27 cellular contexts compared by ENCODE assay signal in genomic region chr4:182624281-182624680, GRCh38.
"Had no signal": no experiment of that assay in that cellular context is flagged by ENCODE, and none has a peak within 500 bp of the region (broad histone marks: within the 10 kb centered on the region; RNA-seq: fewer than 3 reads in every experiment).

No MANE protein-coding gene starts in this region.

- H3K9me3 ChIP-seq: neutrophil, pancreas, psoas muscle, right lobe of liver, sigmoid colon, stomach, thoracic aorta, tibial artery, transverse colon, upper lobe of right lung, uterus had no signal

- H3K4me3 Mint-ChIP-seq: naive thymus-derived CD4-positive, alpha-beta T cell; natural killer cell; nephron; neural progenitor cell; stimulated activated effector memory CD8-positive, alpha-beta T cell treated with anti-CD3 and anti-CD28 coated beads, Interleukin-12 subunit alpha, Interleukin-12 subunit beta, amount 100 ng/mL, for 72 hours; stimulated activated naive B cell treated with anti-CD40 and anti-IgM and Interleukin-4, amounts not matched to agents 10 μg/mL and 1 μg/mL and 100 μg/mL, for 72 hours; stimulated activated naive CD8-positive, alpha-beta T cell treated with anti-CD3 and anti-CD28 coated beads, Interleukin-15, Interleukin-2, amounts not matched to agents 100 ng/mL and 50 ng/mL, for 24 hours; type B pancreatic cell had no signal

- H3K4me1 Mint-ChIP-seq: naive thymus-derived CD4-positive, alpha-beta T cell; natural killer cell; stimulated activated effector memory CD8-positive, alpha-beta T cell treated with anti-CD3 and anti-CD28 coated beads, Interleukin-12 subunit alpha, Interleukin-12 subunit beta, amount 100 ng/mL, for 72 hours; stimulated activated naive B cell treated with anti-CD40 and anti-IgM and Interleukin-4, amounts not matched to agents 10 μg/mL and 1 μg/mL and 100 μg/mL, for 72 hours had no signal

- H3K36me3 Mint-ChIP-seq: naive thymus-derived CD4-positive, alpha-beta T cell; natural killer cell; stimulated activated effector memory CD8-positive, alpha-beta T cell treated with anti-CD3 and anti-CD28 coated beads, Interleukin-12 subunit alpha, Interleukin-12 subunit beta, amount 100 ng/mL, for 72 hours; stimulated activated naive B cell treated with anti-CD40 and anti-IgM and Interleukin-4, amounts not matched to agents 10 μg/mL and 1 μg/mL and 100 μg/mL, for 72 hours had no signal

- H3K36me3 ChIP-seq: neural progenitor cell, neutrophil, pancreas, right lobe of liver, sigmoid colon, stomach, thoracic aorta, tibial artery, transverse colon, upper lobe of right lung, uterus had no signal

- H3K27ac ChIP-seq: neural progenitor cell, neutrophil, pancreas, psoas muscle, right lobe of liver, sigmoid colon, stomach, thoracic aorta, tibial artery, transverse colon, upper lobe of right lung, uterus had no signal

- ATAC-seq: naive thymus-derived CD4-positive, alpha-beta T cell; natural killer cell; pancreas; psoas muscle; right cardiac atrium; right lobe of liver; stimulated activated effector memory CD8-positive, alpha-beta T cell treated with anti-CD3 and anti-CD28 coated beads, Interleukin-12 subunit alpha, Interleukin-12 subunit beta, amount 100 ng/mL, for 72 hours; stimulated activated naive B cell treated with anti-CD40 and anti-IgM and Interleukin-4, amounts not matched to agents 10 μg/mL and 1 μg/mL and 100 μg/mL, for 72 hours; upper lobe of right lung had no signal

- H3K4me3 ChIP-seq: neural progenitor cell, pancreas, psoas muscle, right lobe of liver, sigmoid colon, stomach, thoracic aorta, tibial artery, transverse colon, upper lobe of right lung, uterus had no signal

- H3K27ac Mint-ChIP-seq: naive thymus-derived CD4-positive, alpha-beta T cell; natural killer cell; nephron; stimulated activated effector memory CD8-positive, alpha-beta T cell treated with anti-CD3 and anti-CD28 coated beads, Interleukin-12 subunit alpha, Interleukin-12 subunit beta, amount 100 ng/mL, for 72 hours; stimulated activated naive B cell treated with anti-CD40 and anti-IgM and Interleukin-4, amounts not matched to agents 10 μg/mL and 1 μg/mL and 100 μg/mL, for 72 hours; stimulated activated naive CD8-positive, alpha-beta T cell treated with anti-CD3 and anti-CD28 coated beads, Interleukin-15, Interleukin-2, amounts not matched to agents 100 ng/mL and 50 ng/mL, for 24 hours had no signal

- H3K9me3 Mint-ChIP-seq: naive thymus-derived CD4-positive, alpha-beta T cell; natural killer cell; nephron; neural progenitor cell; stimulated activated effector memory CD8-positive, alpha-beta T cell treated with anti-CD3 and anti-CD28 coated beads, Interleukin-12 subunit alpha, Interleukin-12 subunit beta, amount 100 ng/mL, for 72 hours; stimulated activated naive CD8-positive, alpha-beta T cell treated with anti-CD3 and anti-CD28 coated beads, Interleukin-15, Interleukin-2, amounts not matched to agents 100 ng/mL and 50 ng/mL, for 24 hours; type B pancreatic cell had no signal

- H3K4me1 ChIP-seq: pancreas, psoas muscle, right lobe of liver, stomach, tibial artery, transverse colon, upper lobe of right lung, uterus had no signal

- H3K27me3 Mint-ChIP-seq: stimulated activated naive B cell treated with anti-CD40 and anti-IgM and Interleukin-4, amounts not matched to agents 10 μg/mL and 1 μg/mL and 100 μg/mL, for 72 hours; type B pancreatic cell had no signal

- DNase-seq: naive thymus-derived CD4-positive, alpha-beta T cell; natural killer cell; nucleus accumbens; pancreas; psoas muscle; right cardiac atrium; right lobe of liver; sigmoid colon; small intestine; stimulated activated CD4-positive, alpha-beta T cell treated with anti-CD3 and anti-CD28 coated beads, Interleukin-15, amount 100 ng/mL, for 24 hours; stimulated activated CD4-positive, alpha-beta T cell treated with anti-CD3 and anti-CD28 coated beads, Interleukin-2, amount 100 ng/mL, for 24 hours; stimulated activated CD4-positive, alpha-beta T cell treated with anti-CD3 and anti-CD28 coated beads, Interleukin-2, amount 100 ng/mL, for 48 hours; stimulated activated CD4-positive, alpha-beta T cell treated with anti-CD3 and anti-CD28 coated beads, Interleukin-4, amount 100 ng/mL, for 24 hours; stimulated activated naive B cell treated with anti-CD40 and anti-IgM and Interleukin-4, amounts not matched to agents 10 μg/mL and 1 μg/mL and 100 μg/mL, for 72 hours; stimulated activated naive CD4-positive, alpha-beta T cell treated with Interleukin-2 at 50 U/mL for 16 hours; stomach; tibial artery; transverse colon; upper lobe of right lung; uterus had no signal
